Comparison of ENCODE assay signal across 28 cellular contexts in genomic region chr5:62498961-62499360, GRCh38.
"Had no signal": no experiment of that assay in that cellular context is flagged by ENCODE, and none has a peak within 500 bp of the region (broad histone marks: within the 10 kb centered on the region; RNA-seq: fewer than 3 reads in every experiment).

No MANE protein-coding gene starts in this region.

- H3K27me3 Mint-ChIP-seq: dendritic cell treated with granulocyte-macrophage colony-stimulating factor and Interleukin-4, amounts not matched to agents 40 ng/mL and 50 ng/mL, for 4 days; effector memory CD8-positive, alpha-beta T cell had no signal

- FAIRE-seq: colon, endometrium, endothelial cell of umbilical vein, frontal cortex had no signal

- H3K27me3 ChIP-seq: colonic mucosa, dorsolateral prefrontal cortex, esophagus muscularis mucosa, esophagus squamous epithelium, foreskin keratinocyte, gastrocnemius medialis, gastroesophageal sphincter, heart left ventricle, heart right ventricle had no signal

- H3K36me3 ChIP-seq: colonic mucosa had no signal

- H3K4me3 Mint-ChIP-seq: dendritic cell treated with granulocyte-macrophage colony-stimulating factor and Interleukin-4, amounts not matched to agents 40 ng/mL and 50 ng/mL, for 4 days; effector memory CD8-positive, alpha-beta T cell; endodermal cell had no signal

- H3K4me1 Mint-ChIP-seq: endodermal cell had no signal

- DNase-seq: colonic mucosa; cortex of kidney; dermis blood vessel endothelial cell; dorsolateral prefrontal cortex; effector CD4-positive, alpha-beta T cell; effector CD8-positive, alpha-beta T cell; effector memory CD4-positive, alpha-beta T cell; effector memory CD8-positive, alpha-beta T cell; endodermal cell; esophagus squamous epithelium; foreskin fibroblast; foreskin keratinocyte; foreskin melanocyte; gastrocnemius medialis; glutamatergic neuron; head of caudate nucleus; heart left ventricle; heart right ventricle had no signal

- H3K27ac Mint-ChIP-seq: dendritic cell treated with granulocyte-macrophage colony-stimulating factor and Interleukin-4, amounts not matched to agents 40 ng/mL and 50 ng/mL, for 4 days; effector memory CD8-positive, alpha-beta T cell; endodermal cell had no signal

- H3K27ac ChIP-seq: colonic mucosa, coronary artery, dorsolateral prefrontal cortex, epithelial cell of prostate, esophagus muscularis mucosa, esophagus squamous epithelium, foreskin keratinocyte, gastrocnemius medialis, gastroesophageal sphincter, heart left ventricle, heart right ventricle had no signal

- H3K4me3 ChIP-seq: colonic mucosa, coronary artery, dorsolateral prefrontal cortex, esophagus muscularis mucosa, esophagus squamous epithelium, gastrocnemius medialis, gastroesophageal sphincter, heart left ventricle, heart right ventricle had no signal

- H3K4me1 ChIP-seq: colonic mucosa, esophagus muscularis mucosa, esophagus squamous epithelium, foreskin keratinocyte, gastroesophageal sphincter, heart left ventricle had no signal

- ATAC-seq: effector memory CD8-positive, alpha-beta T cell; esophagus mucosa; foreskin keratinocyte; gastrocnemius medialis; gastroesophageal sphincter; heart left ventricle; heart right ventricle had no signal

- H3K9me3 ChIP-seq: colonic mucosa, esophagus muscularis mucosa, esophagus squamous epithelium, gastrocnemius medialis, gastroesophageal sphincter, heart left ventricle, heart right ventricle had no signal

- H3K9me3 Mint-ChIP-seq: dendritic cell treated with granulocyte-macrophage colony-stimulating factor and Interleukin-4, amounts not matched to agents 40 ng/mL and 50 ng/mL, for 4 days; effector memory CD8-positive, alpha-beta T cell; endodermal cell had no signal
